Comparison of ENCODE assay signal across 7 cellular contexts in the genomic region with DNA sequence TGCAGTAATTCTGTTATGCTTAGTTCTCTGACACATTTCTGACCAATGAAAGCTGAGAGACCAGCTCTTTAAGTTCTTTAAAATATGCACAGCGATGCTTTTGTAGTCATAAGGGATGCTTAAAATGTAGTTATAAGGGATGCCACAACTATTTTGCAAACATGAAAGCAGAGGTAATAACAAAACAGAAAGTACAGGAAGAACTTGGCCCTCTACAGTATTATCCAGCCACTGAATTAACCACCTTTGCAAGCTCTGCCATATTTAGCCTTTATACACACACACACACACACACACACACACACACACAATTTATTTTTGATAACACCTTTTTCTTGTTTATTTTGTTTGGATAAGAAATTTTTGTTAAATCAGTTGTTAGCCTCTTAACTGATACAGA.
"Had no signal": no experiment of that assay in that cellular context is flagged by ENCODE, and none has a peak within 500 bp of the region (broad histone marks: within the 10 kb centered on the region; RNA-seq: fewer than 3 reads in every experiment).

No MANE protein-coding gene starts in this region.

- ATAC-seq: GM23338, HepG2 had no signal

- H3K27ac ChIP-seq: HL-60 had no signal

- DNase-seq: H9, HCEC 1CT, HFFc6, KBM-7 had no signal

- H3K4me2 ChIP-seq: GM23338 had no signal

- H3K4me3 ChIP-seq: GM23338 had no signal

- H2AFZ ChIP-seq: GM23338 had no signal
